ENCODE assay signal across 22 cellular contexts in genomic region chr14:52397844-52398243, GRCh38.
DNase-seq lines count a peak whose midpoint lies in the region; ATAC-seq, FAIRE-seq and TF ChIP-seq lines count a peak whose summit lies in the region.
"Had no signal": no experiment of that assay in that cellular context is flagged by ENCODE, and none has a peak within 500 bp of the region (broad histone marks: within the 10 kb centered on the region; RNA-seq: fewer than 3 reads in every experiment).

No MANE protein-coding gene starts in this region.

- H3K4me3 ChIP-seq in fibroblast of the aortic adventitia (ENCODE audit: low read depth, low read length), result no peak overlapping the region
- H3K4me3 ChIP-seq: MG63 had no signal

- TF ChIP-seq CTCF in fibroblast of the aortic adventitia (IDR thresholded peaks at IDR 0.05; ENCODE audit: insufficient read depth, low read length), result no peak

- peak; percentile 44 for FAIRE-seq in urothelium cell line (lab: Jason Lieb, UNC)
- FAIRE-seq: GM12892, GM18507, H54, RCC 7860 had no signal

- ATAC-seq in GM19455 (IDR thresholded peaks at IDR 0.05; ENCODE audit: unreplicated experiment), result no peak
- no peak for ATAC-seq in HG02885 (IDR thresholded peaks at IDR 0.05; ENCODE audit: poor library complexity, unreplicated experiment)
- ATAC-seq: Right ventricle myocardium inferior had no signal

- DNase-seq in ELR (ENCODE audit: low read depth) (peak; percentile 2), amniotic epithelial cell (ENCODE audit: low read depth) (peak; percentile 55), fibroblast of the aortic adventitia (ENCODE audit: low read depth) (peak; percentile 31), urothelium cell line (ENCODE audit: low spot score) (no peak), NCI-H510A treated with DMSO at 0.1 percent for 48 hours (lab: John Stamatoyannopoulos, UW) (no peak)
- DNase-seq: COR-L47, DMS 273 treated with DMSO at 0.1 percent for 48 hours, HFFc6, MG63, NCI-H1092, NCI-H1436 treated with DMSO at 0.1 percent for 48 hours, NCI-H2029, NCI-H2171, NCI-H446 treated with DMSO at 0.1 percent for 48 hours, NCI-H748 treated with DMSO at 0.1 percent for 48 hours had no signal

Comparison
In these comparisons a context has a peak if more than half of its experiments do, and no peak if none do; other contexts are left out.
1. DNase-seq: peak in ELR (single experiment), amniotic epithelial cell (single experiment) and fibroblast of the aortic adventitia (single experiment); none in urothelium cell line (single experiment) and NCI-H510A treated with DMSO at 0.1 percent for 48 hours (single experiment).